13 cellular contexts compared by ENCODE assay signal in the genomic region with DNA sequence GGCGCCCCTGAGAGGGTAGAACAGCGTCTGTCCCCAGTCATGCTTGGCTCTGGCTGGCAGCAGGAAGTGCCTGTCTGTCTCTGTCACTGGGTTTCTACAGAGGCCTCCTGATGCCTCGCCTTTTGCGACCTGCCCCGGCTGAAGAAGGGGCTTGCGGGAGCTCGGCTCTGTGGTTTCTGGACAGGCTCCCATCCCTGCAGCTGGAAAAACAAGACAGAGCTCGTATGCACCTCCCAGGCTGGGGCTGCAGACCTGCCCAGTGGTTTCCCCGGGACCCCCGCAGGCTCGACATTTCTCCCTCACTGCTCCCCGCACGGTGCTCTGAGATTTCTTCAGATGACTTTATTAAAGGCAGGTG. TPM values are rescaled to one million over a fixed set of nuclear protein-coding genes. Genes with fewer than 3 reads are reported as not detected.
DNase-seq lines count a peak whose midpoint lies in the region; ATAC-seq, FAIRE-seq and TF ChIP-seq lines count a peak whose summit lies in the region.
"Had no signal": no experiment of that assay in that cellular context is flagged by ENCODE, and none has a peak within 500 bp of the region (broad histone marks: within the 10 kb centered on the region; RNA-seq: fewer than 3 reads in every experiment).

No MANE protein-coding gene starts in this region.

- no peaks in the 10 kb centered on the region for H3K27me3 ChIP-seq in GM12878 (replicated peaks in 1 of 2; ENCODE audit: control insufficient read depth in 2 of 2, insufficient read depth in 2 of 2, low read length in 1 of 2)
- H3K27me3 ChIP-seq in mesenchymal stem cell (ENCODE audit: control insufficient read depth in 1 of 2, insufficient read depth in 1 of 2, low read length in 2 of 2), result peaks cover 13 to 15% of the 10 kb centered on the region in 2 experiments
- H3K27me3 ChIP-seq: BE2C, heart left ventricle had no signal

- no peak overlapping the region for H3K4me3 ChIP-seq in A549
- H3K4me3 ChIP-seq in GM12878, result no peak overlapping the region
- peak overlapping the region in 1 of 2 experiments; percentile 17 for H3K4me3 ChIP-seq in mesenchymal stem cell (ENCODE audit: insufficient read depth in 1 of 2, low read depth in 1 of 2, low read length in 2 of 2)
- H3K4me3 ChIP-seq: heart left ventricle, lung had no signal

- no peak overlapping the region for H3K23ac ChIP-seq in mesenchymal stem cell (ENCODE audit: low read length in 2 of 2)

- no peak for TF ChIP-seq RAD21 in A549 (conservative IDR thresholded peaks at IDR 0.05 in 1 of 2, IDR thresholded peaks at IDR 0.05 in 1 of 2)
- no peak for TF ChIP-seq RAD21 in GM12878 (IDR thresholded peaks at IDR 0.05; ENCODE audit: insufficient read depth, low read depth, low read length)

- no peak overlapping the region for H2BK12ac ChIP-seq in mesenchymal stem cell (ENCODE audit: low read length in 2 of 2)

- H3K27ac ChIP-seq in A549 (no peak overlapping the region), GM12878 (ENCODE audit: control insufficient read depth, insufficient read depth) (no peak overlapping the region), mesenchymal stem cell (ENCODE audit: low read length, poor library complexity, severe bottlenecking) (peak overlapping the region; percentile 90)
- H3K27ac ChIP-seq: parathyroid adenoma had no signal

- H2AFZ ChIP-seq in GM12878 (ENCODE audit: control insufficient read depth, low read depth, low read length), result no peak overlapping the region
- H2AFZ ChIP-seq in mesenchymal stem cell (ENCODE audit: low read depth, low read length), result no peak overlapping the region
- H2AFZ ChIP-seq: parathyroid adenoma had no signal

- H3K9ac ChIP-seq in GM12878 (ENCODE audit: control insufficient read depth, insufficient read depth, low read length) (no peak overlapping the region), mesenchymal stem cell (ENCODE audit: low read length) (peak overlapping the region; percentile 47)
- H3K9ac ChIP-seq: parathyroid adenoma had no signal

- no peak overlapping the region for H3K18ac ChIP-seq in mesenchymal stem cell (ENCODE audit: low read depth in 1 of 2, low read length in 2 of 2)

- FAIRE-seq in A549 (lab: Jason Lieb, UNC) (no peak), H54 (lab: Jason Lieb, UNC) (no peak), GM12878 (lab: Jason Lieb, UNC) (no peak)

- POLR2A ChIA-PET in A549 (lab: Yijun Ruan, JAX) (no interaction called here), GM12878 (lab: Charles Lee) (no interaction called here)

- H4K8ac ChIP-seq in mesenchymal stem cell (ENCODE audit: low read length), result no peak overlapping the region

- SMC1A ChIA-PET in GM12878 (lab: Charles Lee; ENCODE audit: uncharacterized antibody, unreplicated experiment), result no interaction called here

- H3K14ac ChIP-seq in mesenchymal stem cell (ENCODE audit: low read length in 2 of 2), result no peak overlapping the region

- TF ChIP-seq EP300 in A549 (IDR thresholded peaks at IDR 0.05) (no peak), GM12878 (IDR thresholded peaks at IDR 0.05; ENCODE audit: borderline replicate concordance in 1 of 2, control insufficient read depth in 1 of 2, low read depth in 2 of 2, low read length in 2 of 2) (no peak)

- H2AK5ac ChIP-seq in mesenchymal stem cell (ENCODE audit: low read length, severe bottlenecking), result no peak overlapping the region

- BruUV-seq in GM12878 (replicated peaks; lab: Mats Ljungman, UMichigan), result no TSS peak

- DNase-seq in A549 (ENCODE audit: low read depth in 1 of 2, low spot score in 1 of 2), result no peak
- peak; percentile 19 for DNase-seq in H54 (ENCODE audit: insufficient read length, low spot score)
- no peak for DNase-seq in GM12878 (ENCODE audit: low read depth, low spot score)
- DNase-seq in mesenchymal stem cell, result no peak
- no peak for DNase-seq in HuH-7 (ENCODE audit: low spot score)
- DNase-seq in medulla oblongata (ENCODE audit: extremely low spot score), result no peak
- DNase-seq: BE2C; stimulated activated CD4-positive, alpha-beta T cell treated with anti-CD3 and anti-CD28 coated beads, Interleukin-2, amount 100 ng/mL, for 24 hours had no signal

- intact Hi-C loops in GM12878 (cut with micrococcal nuclease; ENCODE audit: unreplicated experiment), result no loop called here

- H3K36me3 ChIP-seq in GM12878 (ENCODE audit: control insufficient read depth in 2 of 2, insufficient read depth in 2 of 2, low read length in 1 of 2) (no peaks in the 10 kb centered on the region), mesenchymal stem cell (ENCODE audit: control insufficient read depth in 1 of 2, insufficient read depth in 2 of 2, low read depth in 1 of 2, low read length in 2 of 2) (no peaks in the 10 kb centered on the region)
- H3K36me3 ChIP-seq: BE2C, heart left ventricle had no signal

- no peaks in the 10 kb centered on the region for H4K20me1 ChIP-seq in GM12878 (ENCODE audit: control insufficient read depth, insufficient read depth)

- H3K9me3 ChIP-seq in A549 (no peaks in the 10 kb centered on the region; the same call in 2 of the 3 replicates), GM12878 (replicated peaks; ENCODE audit: control insufficient read depth, insufficient read depth, low read length) (no peaks in the 10 kb centered on the region; the same call in 2 of the 3 replicates), mesenchymal stem cell (ENCODE audit: control insufficient read depth, low read length) (peaks cover 6% of the 10 kb centered on the region)
- H3K9me3 ChIP-seq: BE2C had no signal

- H2BK5ac ChIP-seq in mesenchymal stem cell (ENCODE audit: low read depth, low read length, poor library complexity, severe bottlenecking), result peak overlapping the region; percentile 60

- TF ChIP-seq POLR2A in A549 (IDR thresholded peaks at IDR 0.05; ENCODE audit: low read length), result no peak
- TF ChIP-seq POLR2A in H54 (IDR thresholded peaks at IDR 0.05; ENCODE audit: low read depth, low read length), result no peak
- no peak for TF ChIP-seq POLR2A in GM12878 (IDR thresholded peaks at IDR 0.05; ENCODE audit: low read depth, low read length)

- in situ Hi-C loops in GM12878 (cut with MboI), result no loop called here

- WGBS in A549 (ENCODE audit: missing lambda C conversion rate), result 82% methylated on average over 6 of the region's 13 CpGs
- 37% methylated on average over 13 of the region's 13 CpGs for WGBS in GM12878 (ENCODE audit: insufficient coverage, insufficient replicate concordance, low lambda C conversion rate, missing lambda C conversion rate)
- WGBS in mesenchymal stem cell, result 60% methylated on average over 13 of the region's 13 CpGs

- H3K4me1 ChIP-seq in A549 (no peaks in the 10 kb centered on the region), GM12878 (ENCODE audit: control insufficient read depth, insufficient read depth, low read length) (no peaks in the 10 kb centered on the region), mesenchymal stem cell (ENCODE audit: control insufficient read depth, insufficient read depth, low read depth, low read length) (peaks cover 39% of the 10 kb centered on the region)
- H3K4me1 ChIP-seq: BE2C, parathyroid adenoma had no signal

- RAD21 ChIA-PET in GM12878 (lab: Charles Lee; ENCODE audit: unreplicated experiment), result no interaction called here

- H3K79me2 ChIP-seq in GM12878 (ENCODE audit: control insufficient read depth, insufficient read depth, low read length), result no peaks in the 10 kb centered on the region
- H3K79me2 ChIP-seq: parathyroid adenoma had no signal

- H3K4ac ChIP-seq in mesenchymal stem cell (ENCODE audit: low read depth in 1 of 2, low read length in 2 of 2), result no peak overlapping the region

- peak overlapping the region; percentile 37 for H4K91ac ChIP-seq in mesenchymal stem cell (ENCODE audit: low read length)

- ATAC-seq in A549 (peak; percentile 35 to 40; a peak in 3 of 6 replicates), GM12878 (peak; percentile 34; the same call in 2 of the 3 replicates), HG02610 (IDR thresholded peaks at IDR 0.05; ENCODE audit: unreplicated experiment) (no peak), GM18858 (IDR thresholded peaks at IDR 0.05; ENCODE audit: unreplicated experiment) (no peak)

- H3K79me1 ChIP-seq in mesenchymal stem cell (replicated peaks; ENCODE audit: low read length, poor library complexity, severe bottlenecking), result no peaks in the 10 kb centered on the region

- TF ChIP-seq CTCF in A549 (IDR thresholded peaks at IDR 0.05), result no peak
- no peak for TF ChIP-seq CTCF in GM12878 (IDR thresholded peaks at IDR 0.05 in 2 of 3, conservative IDR thresholded peaks at IDR 0.05 in 1 of 3; ENCODE audit: control insufficient read depth in 2 of 3, extremely low read depth in 1 of 3, insufficient read depth in 1 of 3, low read depth in 3 of 3, low read length in 3 of 3)

- CTCF ChIA-PET in A549 (lab: Yijun Ruan, JAX) (interaction anchor here (0.7 kb wide), 1 partner anchor 242 kb away, joined by 3 read pairs; no protein-coding TSS in a partner anchor), GM12878 (lab: Yijun Ruan, JAX) (no interaction called here)

- no peak overlapping the region for H3K4me2 ChIP-seq in A549
- H3K4me2 ChIP-seq in GM12878 (ENCODE audit: control insufficient read depth, insufficient read depth), result no peak overlapping the region
- no peak overlapping the region for H3K4me2 ChIP-seq in mesenchymal stem cell (ENCODE audit: low read length, poor library complexity, severe bottlenecking)

- no peak overlapping the region for H2BK120ac ChIP-seq in mesenchymal stem cell (ENCODE audit: low read depth, low read length)

- H2BK15ac ChIP-seq in mesenchymal stem cell (ENCODE audit: low read depth, poor library complexity, severe bottlenecking), result no peak overlapping the region

RNA-seq across cellular contexts. Expression of a gene that starts 57.0 kb away (rescaled TPM):
- polyA plus RNA-seq in A549 (2011; rRNA removed) (1.4 and 2.3 TPM in 2 replicates), A549 (2017; fragmentation: RNase III; extraction: RNeasy Plus Mini Kit Qiagen cat#74134 plus additional on column Dnase treatment) (4.3 to 5.1 TPM (median 4.6 TPM) in 3 replicates), GM12878 (2011; rRNA removed) (0.01 TPM in 1 of 2 replicates, not detected in the other), GM12878 (2014; fragmentation: Illumina TruSeq; extraction: Trizol) (not detected in 2 replicates), GM12878 (2014; fragmentation: Nextera tagmentation; extraction: Ambion mirVana) (not detected), GM12878 (2014; rRNA removed) (0.05 TPM in 1 of 2 replicates, not detected in the other), GM12878 (2016; fragmentation: Nextera tagmentation; extraction: Ambion mirVana) (under 1 TPM; 0.05 to 0.15 TPM)
- polyA plus RNA-seq in A549 (2012; cell fraction: cytosol; rRNA removed), result 1.5 and 1.8 TPM in 2 replicates
- polyA plus RNA-seq in A549 (2012; cell fraction: nucleus; rRNA removed), result 6.5 and 7.7 TPM in 2 replicates
- polyA minus RNA-seq in A549 (2011; rRNA and poly(A)+ RNA removed), result 1.6 and 2.1 TPM in 2 replicates
- total RNA-seq in GM12878 (2013; cell fraction: nucleolus; rRNA removed), result not detected in 2 replicates
- total RNA-seq in GM12878 (2014; rRNA removed) (not detected in 2 replicates), GM12878 (2014; rRNA removed; fragmentation: Illumina TruSeq; extraction: Trizol) (not detected in 2 replicates), GM12878 (2021) (0.03 TPM in 1 of 2 replicates, not detected in the other)
- polyA plus RNA-seq in GM12878 (2011; ENCODE audit: low read depth), result not detected
- polyA plus RNA-seq in GM12878 (2011; cell fraction: cytosol; rRNA removed), result 0.01 and 0.02 TPM in 2 replicates
- polyA plus RNA-seq in GM12878 (2011; cell fraction: nucleus; rRNA removed), result 0.06 and 0.10 TPM in 2 replicates
- 0.10 TPM in 1 of 2 replicates, not detected in the other for polyA plus RNA-seq in GM12878 (2012)
- polyA minus RNA-seq in GM12878 (2011; rRNA and poly(A)+ RNA removed), result 0.05 TPM in 1 of 2 replicates, not detected in the other
- not detected in 2 replicates for polyA minus RNA-seq in GM12878 (2011; cell fraction: cytosol; rRNA and poly(A)+ RNA removed)
- polyA minus RNA-seq in GM12878 (2011; cell fraction: nucleus; rRNA and poly(A)+ RNA removed), result not detected in 2 replicates
- 0.80 TPM for polyA plus RNA-seq in mesenchymal stem cell (2013, experiment 1 of 2)
- 0.64 TPM for polyA plus RNA-seq in mesenchymal stem cell (2013, experiment 2 of 2)

Comparison
In these comparisons a context has a peak if more than half of its experiments do, and no peak if none do; other contexts are left out.
1. ATAC-seq: peak in A549 (2 of 2) and GM12878 (single experiment); none in HG02610 (single experiment) and GM18858 (single experiment).